In the genomic region with DNA sequence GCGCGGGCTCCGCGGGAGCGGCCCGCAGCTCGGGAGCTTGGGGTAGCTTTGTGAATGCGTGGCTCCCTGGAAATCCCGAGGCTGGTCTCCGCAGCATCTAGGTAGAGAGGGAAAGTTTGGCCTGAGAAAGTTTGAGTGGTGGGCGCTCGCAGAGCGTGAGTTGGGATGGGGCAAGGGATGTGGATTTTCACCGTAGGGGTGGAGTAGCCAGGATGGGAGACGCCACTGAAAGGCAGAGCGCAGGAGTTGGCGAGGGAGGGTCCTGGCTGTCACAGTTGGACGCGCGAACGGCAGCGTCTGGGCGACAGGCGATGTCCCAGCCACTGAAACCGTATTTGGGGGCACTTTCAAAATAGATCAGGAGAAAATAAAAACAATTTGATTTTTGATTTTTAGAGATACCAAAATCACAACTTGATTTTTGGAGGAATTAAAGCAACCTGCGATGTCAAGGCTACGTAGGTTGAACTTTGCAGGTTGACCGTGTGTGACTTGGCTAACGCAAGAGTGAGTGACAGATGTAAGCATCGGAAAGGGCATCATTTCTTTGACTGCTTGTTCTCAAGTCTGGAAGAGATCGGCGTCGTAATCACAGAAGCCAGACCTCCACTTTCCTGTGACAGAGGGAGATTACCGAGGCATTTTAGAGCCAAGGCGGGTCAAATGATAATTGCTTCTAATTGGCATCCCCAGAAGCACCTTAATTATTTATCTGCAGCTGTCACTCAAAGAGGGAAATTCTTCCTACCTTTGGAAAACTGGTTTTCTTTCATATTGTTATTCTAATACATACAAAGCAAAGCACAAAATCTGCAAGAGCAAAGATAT, we compare ENCODE assay signal across 8 cellular contexts. TPM values are rescaled to one million over a fixed set of nuclear protein-coding genes. Genes with fewer than 3 reads are reported as not detected.
DNase-seq lines count a peak whose midpoint lies in the region; ATAC-seq, FAIRE-seq and TF ChIP-seq lines count a peak whose summit lies in the region.

No MANE protein-coding gene starts in this region.

- H3K27ac ChIP-seq in mesendoderm (ENCODE audit: low read depth, low read length) (no peak overlapping the region), uterus (peak overlapping the region; percentile 68 to 70)

- TF ChIP-seq POLR2A in uterus (IDR thresholded peaks at IDR 0.05) = no peak

- DNase-seq in GM19239 (ENCODE audit: insufficient read length, low spot score) (no peak), NCI-H524 treated with DMSO at 0.1 percent for 48 hours (lab: John Stamatoyannopoulos, UW) (peak; percentile 86), mesendoderm (peak; percentile 71), uterus (no peak)
- no peak for DNase-seq in central memory CD8-positive, alpha-beta T cell (ENCODE audit: low spot score in 2 of 2)

- no peak overlapping the region for H2BK5ac ChIP-seq in mesendoderm (ENCODE audit: low read length)

- H3K27me3 ChIP-seq in mesendoderm (ENCODE audit: insufficient read depth, low read length, poor library complexity) (no peaks in the 10 kb centered on the region), uterus (peaks cover 3 to 24% of the 10 kb centered on the region in 2 donors)

- no peak overlapping the region for H2BK15ac ChIP-seq in mesendoderm (replicated peaks; ENCODE audit: low read depth)

- peak overlapping the region; percentile 74 for H3K27ac Mint-ChIP-seq in central memory CD8-positive, alpha-beta T cell (ENCODE audit: low read depth)

- H2BK120ac ChIP-seq in mesendoderm (ENCODE audit: low read depth, low read length) = no peak overlapping the region

- no peaks in the 10 kb centered on the region for H3K9me3 ChIP-seq in uterus

- H3K9me3 Mint-ChIP-seq in central memory CD8-positive, alpha-beta T cell = no peaks in the 10 kb centered on the region

- FAIRE-seq in GM19239 (lab: Jason Lieb, UNC) = peak; percentile 56

- no peak overlapping the region for H4K5ac ChIP-seq in mesendoderm (ENCODE audit: low read length)

- no CpG with 5 or more reads among the region's 35 CpGs for WGBS in mesendoderm (ENCODE audit: extremely low coverage, insufficient coverage, low lambda C conversion rate)

- no peaks in the 10 kb centered on the region for H3K36me3 ChIP-seq in mesendoderm (ENCODE audit: control insufficient read depth, insufficient read depth, low read length)
- no peaks in the 10 kb centered on the region for H3K36me3 ChIP-seq in uterus

- H3K4me1 ChIP-seq in mesendoderm (ENCODE audit: control insufficient read depth, low read depth, low read length) (peaks cover 5% of the 10 kb centered on the region), uterus (no peaks in the 10 kb centered on the region)

- peak overlapping the region; percentile 69 for H3K23ac ChIP-seq in mesendoderm (ENCODE audit: low read length)

- no peak overlapping the region for H4K8ac ChIP-seq in mesendoderm (ENCODE audit: low read depth, low read length)

- peak overlapping the region; percentile 76 for H3K4me3 ChIP-seq in mesendoderm (ENCODE audit: low read length)
- H3K4me3 ChIP-seq in uterus = peak overlapping the region; percentile 37 to 71

- TF ChIP-seq CTCF in uterus (IDR thresholded peaks at IDR 0.05) = no peak

- H3K18ac ChIP-seq in mesendoderm (ENCODE audit: low read length) = peak overlapping the region; percentile 26

- no peak overlapping the region for H2AK5ac ChIP-seq in mesendoderm (ENCODE audit: low read length)

- H3K79me1 ChIP-seq in mesendoderm (ENCODE audit: low read length) = no peaks in the 10 kb centered on the region

- peak overlapping the region; percentile 81 for H3K4me3 Mint-ChIP-seq in central memory CD8-positive, alpha-beta T cell

- H3K4me2 ChIP-seq in mesendoderm (ENCODE audit: low read length) = peak overlapping the region; percentile 70

- peaks cover 33% of the 10 kb centered on the region for H3K4me1 Mint-ChIP-seq in central memory CD8-positive, alpha-beta T cell

- intact Hi-C loops in uterus (cut with DNase I; ENCODE audit: low total_unique reads) = no loop called here

- peak overlapping the region; percentile 85 for H3K56ac ChIP-seq in mesendoderm (ENCODE audit: low read length)

- H3K36me3 Mint-ChIP-seq in central memory CD8-positive, alpha-beta T cell (ENCODE audit: insufficient read depth) = peaks cover 8% of the 10 kb centered on the region

- H3K4ac ChIP-seq in mesendoderm (ENCODE audit: low read depth, low read length) = no peak overlapping the region

- H3K27me3 Mint-ChIP-seq in central memory CD8-positive, alpha-beta T cell = peaks cover 43% of the 10 kb centered on the region

- ATAC-seq in central memory CD8-positive, alpha-beta T cell (replicated peaks; ENCODE audit: extremely low read depth, poor library complexity, severe bottlenecking) = no peak
- ATAC-seq in GM18870 (IDR thresholded peaks at IDR 0.05; ENCODE audit: unreplicated experiment) (no peak), GM18498 (IDR thresholded peaks at IDR 0.05; ENCODE audit: unreplicated experiment) (no peak), GM18519 (IDR thresholded peaks at IDR 0.05; ENCODE audit: low FRiP score, unreplicated experiment) (no peak)

- peaks cover 2% of the 10 kb centered on the region for H3K79me2 ChIP-seq in mesendoderm (ENCODE audit: control insufficient read depth, insufficient read depth, low read length)

- H3K9ac ChIP-seq in mesendoderm (ENCODE audit: low read length) = peak overlapping the region; percentile 73

RNA-seq across cellular contexts. Expression of gene HEY2, which starts 0.6 kb away (rescaled TPM):
- polyA plus RNA-seq in mesendoderm (2013, experiment 1 of 2) = 11.1 TPM
- polyA plus RNA-seq in mesendoderm (2013, experiment 2 of 2) = 11.3 TPM
- 1 to 10 TPM in 3 of 4 donors, under 1 TPM in 1; under 0.01 to 9.3 (median 6.9) TPM for total RNA-seq in uterus

RNA-seq across cellular contexts. Expression of gene NCOA7, which starts 40.7 kb away (rescaled TPM):
- 3.2 TPM for polyA plus RNA-seq in mesendoderm (2013, experiment 1 of 2)
- polyA plus RNA-seq in mesendoderm (2013, experiment 2 of 2) = 3.8 TPM
- 10 to 100 TPM; 17.9 to 72.8 (median 40.6) TPM for total RNA-seq in uterus

Comparison
In these comparisons a context has a peak if more than half of its experiments do, and no peak if none do; other contexts are left out.
1. DNase-seq: peak in NCI-H524 treated with DMSO at 0.1 percent for 48 hours (single experiment) and mesendoderm (single experiment); none in GM19239 (single experiment), central memory CD8-positive, alpha-beta T cell (0 of 2) and uterus (0 of 2).